Comparison of ENCODE assay signal across 20 cellular contexts in the genomic region with DNA sequence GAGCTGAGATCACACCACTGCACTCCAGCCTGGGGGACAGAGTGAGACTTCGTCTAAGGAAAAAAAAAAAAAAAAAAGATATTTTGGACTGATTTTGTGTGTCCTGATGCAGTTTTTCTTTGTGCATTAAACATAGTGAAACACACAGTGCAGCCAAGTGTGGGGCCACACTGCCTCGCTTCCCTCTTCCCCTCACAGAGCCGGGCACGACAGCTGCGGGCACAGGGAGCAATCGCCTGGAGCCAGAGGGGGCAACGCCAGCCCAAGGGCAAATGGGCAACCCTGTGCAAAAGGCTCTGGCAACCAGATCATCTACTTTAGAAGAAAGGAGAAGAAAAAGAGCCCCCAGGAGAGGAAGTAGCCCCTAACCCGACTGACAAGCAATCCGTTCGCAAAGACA. TPM values are rescaled to one million over a fixed set of nuclear protein-coding genes. Genes with fewer than 3 reads are reported as not detected.
DNase-seq lines count a peak whose midpoint lies in the region; ATAC-seq and TF ChIP-seq lines count a peak whose summit lies in the region.
"Had no signal": no experiment of that assay in that cellular context is flagged by ENCODE, and none has a peak within 500 bp of the region (broad histone marks: within the 10 kb centered on the region; RNA-seq: fewer than 3 reads in every experiment).

No MANE protein-coding gene starts in this region.

- H3K36me3 Mint-ChIP-seq in chondrocyte (ENCODE audit: low read depth) = no peaks in the 10 kb centered on the region
- H3K36me3 Mint-ChIP-seq: CD4-positive, CD25-positive, alpha-beta regulatory T cell; CD8-positive, alpha-beta memory T cell had no signal

- no peaks in the 10 kb centered on the region; the same call in 1 of the 2 replicates for H4K20me1 ChIP-seq in BLaER1

- DNase-seq in chondrocyte (ENCODE audit: low spot score) (peak; percentile 69), spleen (peak; percentile 54), NCI-H1694 (lab: John Stamatoyannopoulos, UW) (no peak), hippocampal formation (lab: John Stamatoyannopoulos, UW) (no peak)
- DNase-seq: 8988T; C1 segment of cervical spinal cord; CD4-positive, CD25-positive, alpha-beta regulatory T cell; CD8-positive, alpha-beta memory T cell; COR-L47; DMS 273 treated with DMSO at 0.1 percent for 48 hours; DMS53; DND-41; EL; HCEC 1CT had no signal

- H3K27me3 ChIP-seq in BLaER1 (peaks cover 91% of the 10 kb centered on the region), spleen (replicated peaks in 1 of 7) (peaks cover 0 to 53% (median 4%) of the 10 kb centered on the region in 7 donors)

- H3K27ac ChIP-seq in BLaER1 (no peak overlapping the region), spleen (no peak overlapping the region)

- H3K4me1 ChIP-seq in BLaER1 = peaks cover 49% of the 10 kb centered on the region
- H3K4me1 ChIP-seq in spleen = peaks cover 0 to 15% (median 12%) of the 10 kb centered on the region in 6 donors

- 78 to 87% (median 82%) methylated on average over 4 to 10 of the region's 10 CpGs for WGBS in spleen, 5 donors

- H3K4me3 Mint-ChIP-seq in chondrocyte (ENCODE audit: unreplicated experiment) = no peak overlapping the region
- H3K4me3 Mint-ChIP-seq: GM23338 had no signal

- peaks cover 7% of the 10 kb centered on the region for H3K4me1 Mint-ChIP-seq in chondrocyte (ENCODE audit: low read depth)
- H3K4me1 Mint-ChIP-seq: GM23338 had no signal

- H3K9me3 Mint-ChIP-seq in chondrocyte (ENCODE audit: low read depth) = peaks cover 10% of the 10 kb centered on the region
- H3K9me3 Mint-ChIP-seq: GM23338 had no signal

- H3K27ac Mint-ChIP-seq in chondrocyte (ENCODE audit: unreplicated experiment) = no peak overlapping the region
- H3K27ac Mint-ChIP-seq: GM23338 had no signal

- ATAC-seq in HG02885 (IDR thresholded peaks at IDR 0.05; ENCODE audit: poor library complexity, unreplicated experiment) (peak; percentile 39), GM21576 (IDR thresholded peaks at IDR 0.05; ENCODE audit: unreplicated experiment) (no peak)
- ATAC-seq: GM23338, HepG2 had no signal

- H3K9me3 ChIP-seq in BLaER1 = no peaks in the 10 kb centered on the region
- peaks cover 0 to 8% (median 0%) of the 10 kb centered on the region in 8 donors for H3K9me3 ChIP-seq in spleen

- H3K9ac ChIP-seq in BLaER1 = no peak overlapping the region

- peaks cover 17% of the 10 kb centered on the region for H3K27me3 Mint-ChIP-seq in chondrocyte (ENCODE audit: low read depth)

- no peak for TF ChIP-seq CTCF in chondrocyte (IDR thresholded peaks at IDR 0.05)
- no peak for TF ChIP-seq CTCF in spleen (IDR thresholded peaks at IDR 0.05 in 8 of 11, conservative IDR thresholded peaks at IDR 0.05 in 3 of 11)

- no peak overlapping the region for H3K4me3 ChIP-seq in BLaER1
- H3K4me3 ChIP-seq in spleen = no peak overlapping the region
- H3K4me3 ChIP-seq: GM23338 had no signal

- H3K4me2 ChIP-seq in BLaER1 = peak overlapping the region; percentile 70
- H3K4me2 ChIP-seq: GM23338 had no signal

- intact Hi-C loops in spleen (cut with DNase I; ENCODE audit: low total_unique reads) = loop anchor here (10.0 kb wide), 1 partner anchor 52 kb away; no protein-coding TSS in a partner anchor

- H3K36me3 ChIP-seq in BLaER1 (no peaks in the 10 kb centered on the region), spleen (no peaks in the 10 kb centered on the region)

- TF ChIP-seq POLR2A in spleen (IDR thresholded peaks at IDR 0.05) = no peak

RNA-seq across cellular contexts. Expression of a gene that starts 13.5 kb away (rescaled TPM):
- total RNA-seq in chondrocyte (17.2 to 21.9 TPM (median 17.7 TPM) in 3 replicates), spleen (10 to 100 TPM; 17.5 to 32.0 (median 21.7) TPM)
- 10 to 100 TPM; 58.6 to 67.3 (median 59.6) TPM for polyA plus RNA-seq in spleen

RNA-seq across cellular contexts. Expression of a gene that starts 34.6 kb away (rescaled TPM):
- 0.13 to 0.77 TPM in 2 of 3 replicates, not detected in the other for total RNA-seq in chondrocyte
- under 1 TPM in 1 of 7 donors, not detected in 6; 0.17 TPM for total RNA-seq in spleen
- polyA plus RNA-seq in spleen = under 1 TPM in 1 of 3 donors, not detected in 2; 0.09 TPM
- total RNA-seq: CD4-positive, CD25-positive, alpha-beta regulatory T cell had no signal
- polyA plus RNA-seq: AG04450; CD4-positive, CD25-positive, alpha-beta regulatory T cell had no signal

Comparison
In these comparisons a context has a peak if more than half of its experiments do, and no peak if none do; other contexts are left out.
1. DNase-seq: peak in chondrocyte (single experiment) and spleen (single experiment); none in NCI-H1694 (single experiment) and hippocampal formation (0 of 2).